ENCODE assay signal across 11 cellular contexts in the genomic region with DNA sequence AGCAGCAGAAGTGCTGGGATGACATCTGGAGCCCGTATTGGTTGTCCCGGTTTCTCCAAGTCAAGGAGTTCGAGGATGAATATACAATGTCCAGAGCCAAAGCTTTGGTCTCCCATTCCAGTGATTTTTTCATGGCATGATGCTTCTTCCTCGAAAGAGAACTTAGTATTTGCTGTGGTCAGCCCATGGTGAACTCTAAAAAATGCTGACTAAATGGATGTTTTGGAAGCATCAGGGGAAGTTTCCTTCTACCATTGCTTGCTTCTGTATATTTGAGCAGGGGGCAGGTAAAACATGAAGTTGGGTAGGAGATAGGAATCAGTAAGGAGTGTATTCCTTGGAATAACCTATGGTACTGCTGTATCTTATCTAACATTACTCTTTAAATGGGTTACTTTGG. TPM values are rescaled to one million over a fixed set of nuclear protein-coding genes. Genes with fewer than 3 reads are reported as not detected.
"Had no signal": no experiment of that assay in that cellular context is flagged by ENCODE, and none has a peak within 500 bp of the region (broad histone marks: within the 10 kb centered on the region; RNA-seq: fewer than 3 reads in every experiment).

No MANE protein-coding gene starts in this region.

- H3K9ac ChIP-seq: KMS-11 had no signal

- H3K4me3 Mint-ChIP-seq: IgD-negative memory B cell had no signal

- DNase-seq: IMR-90, Karpas-422, Kasumi-1, KBM-7, KG1 had no signal

- H3K4me2 ChIP-seq: KMS-11 had no signal

- H3K27me3 Mint-ChIP-seq: IgD-negative memory B cell had no signal

- H3K27ac ChIP-seq: HL-60, KMS-11 had no signal

- H3K4me1 Mint-ChIP-seq: IgD-negative memory B cell had no signal

- FAIRE-seq: HTR-8/SVneo had no signal

RNA-seq across cellular contexts. Expression of a gene that starts 8.6 kb away (rescaled TPM):
- total RNA-seq: HT-29, HT1080 had no signal
- polyA plus RNA-seq: IgD-negative memory B cell, IMR-90 had no signal
